Comparison of ENCODE assay signal across 1 cellular context in the genomic region with DNA sequence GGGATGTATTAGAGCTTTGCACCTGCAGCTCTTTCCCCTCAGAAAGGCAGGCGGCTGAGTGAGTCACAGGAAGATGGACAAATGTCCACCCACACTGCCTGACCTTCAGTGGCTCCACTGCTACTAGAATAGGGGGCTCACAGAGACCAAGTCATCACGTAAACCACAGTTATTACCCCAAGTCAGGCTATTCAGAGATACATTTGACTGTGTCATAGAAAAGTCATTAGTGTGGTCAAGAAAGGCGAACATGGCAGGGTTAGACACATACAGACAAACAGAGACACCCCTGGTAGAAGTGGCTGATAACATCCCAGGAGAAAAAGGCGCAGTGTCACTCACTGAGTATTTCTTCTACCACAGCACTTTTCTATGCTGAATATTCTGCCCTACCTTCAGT.
A peak's percentile ranks its signal among the peaks of the same experiment; 100 is the strongest.
TF ChIP-seq lines count a peak whose summit lies in the region.

No MANE protein-coding gene starts in this region.

TF ChIP-seq in K562, 482 proteins besides CTCF, POLR2A, EP300 and RAD21 (continued from another document):
- no peak for TF ChIP-seq ASH1L (IDR thresholded peaks at IDR 0.05; ENCODE audit: borderline replicate concordance, low read depth, partially characterized antibody)
- TF ChIP-seq ZNF263 (CRISPR knock-in tag; IDR thresholded peaks at IDR 0.05; ENCODE audit: borderline replicate concordance) = no peak
- no peak for TF ChIP-seq ZNF24 (IDR thresholded peaks at IDR 0.05)
- no peak for TF ChIP-seq L3MBTL2 (IDR thresholded peaks at IDR 0.05)
- TF ChIP-seq, protein P1, sequence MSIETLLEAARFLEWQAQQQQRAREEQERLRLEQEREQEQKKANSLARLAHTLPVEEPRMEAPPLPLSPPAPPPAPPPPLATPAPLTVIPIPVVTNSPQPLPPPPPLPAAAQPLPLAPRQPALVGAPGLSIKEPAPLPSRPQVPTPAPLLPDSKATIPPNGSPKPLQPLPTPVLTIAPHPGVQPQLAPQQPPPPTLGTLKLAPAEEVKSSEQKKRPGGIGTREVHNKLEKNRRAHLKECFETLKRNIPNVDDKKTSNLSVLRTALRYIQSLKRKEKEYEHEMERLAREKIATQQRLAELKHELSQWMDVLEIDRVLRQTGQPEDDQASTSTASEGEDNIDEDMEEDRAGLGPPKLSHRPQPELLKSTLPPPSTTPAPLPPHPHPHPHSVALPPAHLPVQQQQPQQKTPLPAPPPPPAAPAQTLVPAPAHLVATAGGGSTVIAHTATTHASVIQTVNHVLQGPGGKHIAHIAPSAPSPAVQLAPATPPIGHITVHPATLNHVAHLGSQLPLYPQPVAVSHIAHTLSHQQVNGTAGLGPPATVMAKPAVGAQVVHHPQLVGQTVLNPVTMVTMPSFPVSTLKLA (conservative IDR thresholded peaks at IDR 0.05) = no peak
- TF ChIP-seq MCM2 (IDR thresholded peaks at IDR 0.05; ENCODE audit: low read depth) = no peak
- no peak for TF ChIP-seq PHTF2 (CRISPR knock-in tag; IDR thresholded peaks at IDR 0.05)
- peak; percentile 30; the same call in 1 of the 2 replicates for TF ChIP-seq NFE2 (IDR thresholded peaks at IDR 0.05; ENCODE audit: low read depth)
- no peak for TF ChIP-seq HNRNPUL1 (IDR thresholded peaks at IDR 0.05; ENCODE audit: low read length)
- TF ChIP-seq, protein P2, sequence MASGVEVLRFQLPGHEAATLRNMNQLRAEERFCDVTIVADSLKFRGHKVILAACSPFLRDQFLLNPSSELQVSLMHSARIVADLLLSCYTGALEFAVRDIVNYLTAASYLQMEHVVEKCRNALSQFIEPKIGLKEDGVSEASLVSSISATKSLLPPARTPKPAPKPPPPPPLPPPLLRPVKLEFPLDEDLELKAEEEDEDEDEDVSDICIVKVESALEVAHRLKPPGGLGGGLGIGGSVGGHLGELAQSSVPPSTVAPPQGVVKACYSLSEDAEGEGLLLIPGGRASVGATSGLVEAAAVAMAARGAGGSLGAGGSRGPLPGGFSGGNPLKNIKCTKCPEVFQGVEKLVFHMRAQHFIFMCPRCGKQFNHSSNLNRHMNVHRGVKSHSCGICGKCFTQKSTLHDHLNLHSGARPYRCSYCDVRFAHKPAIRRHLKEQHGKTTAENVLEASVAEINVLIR (CRISPR knock-in tag; IDR thresholded peaks at IDR 0.05) = no peak
- no peak for TF ChIP-seq FOXP1 (CRISPR knock-in tag; IDR thresholded peaks at IDR 0.05)
- peak; percentile 27 for TF ChIP-seq ARID1B (IDR thresholded peaks at IDR 0.05)
- no peak for TF ChIP-seq KAT2B (IDR thresholded peaks at IDR 0.05; ENCODE audit: low read depth, low read length)
- no peak for TF ChIP-seq ZNF384 (IDR thresholded peaks at IDR 0.05; ENCODE audit: low read depth, low read length)
- no peak for TF ChIP-seq ZNF589 (CRISPR knock-in tag; IDR thresholded peaks at IDR 0.05; ENCODE audit: low read depth)
- TF ChIP-seq PTBP1 (IDR thresholded peaks at IDR 0.05; ENCODE audit: low read depth, low read length) = no peak
- TF ChIP-seq, protein P3, sequence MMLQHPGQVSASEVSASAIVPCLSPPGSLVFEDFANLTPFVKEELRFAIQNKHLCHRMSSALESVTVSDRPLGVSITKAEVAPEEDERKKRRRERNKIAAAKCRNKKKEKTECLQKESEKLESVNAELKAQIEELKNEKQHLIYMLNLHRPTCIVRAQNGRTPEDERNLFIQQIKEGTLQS (IDR thresholded peaks at IDR 0.05) = peak; percentile 33; the same call in 1 of the 2 replicates
- TF ChIP-seq, protein P3 (CRISPR knock-in tag; conservative IDR thresholded peaks at IDR 0.05) = no peak
- TF ChIP-seq ERF (CRISPR knock-in tag; IDR thresholded peaks at IDR 0.05) = no peak
- TF ChIP-seq, protein P4, sequence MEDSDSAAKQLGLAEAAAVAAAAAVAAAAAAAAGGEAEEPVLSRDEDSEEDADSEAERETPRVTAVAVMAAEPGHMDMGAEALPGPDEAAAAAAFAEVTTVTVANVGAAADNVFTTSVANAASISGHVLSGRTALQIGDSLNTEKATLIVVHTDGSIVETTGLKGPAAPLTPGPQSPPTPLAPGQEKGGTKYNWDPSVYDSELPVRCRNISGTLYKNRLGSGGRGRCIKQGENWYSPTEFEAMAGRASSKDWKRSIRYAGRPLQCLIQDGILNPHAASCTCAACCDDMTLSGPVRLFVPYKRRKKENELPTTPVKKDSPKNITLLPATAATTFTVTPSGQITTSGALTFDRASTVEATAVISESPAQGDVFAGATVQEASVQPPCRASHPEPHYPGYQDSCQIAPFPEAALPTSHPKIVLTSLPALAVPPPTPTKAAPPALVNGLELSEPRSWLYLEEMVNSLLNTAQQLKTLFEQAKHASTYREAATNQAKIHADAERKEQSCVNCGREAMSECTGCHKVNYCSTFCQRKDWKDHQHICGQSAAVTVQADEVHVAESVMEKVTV (CRISPR knock-in tag; IDR thresholded peaks at IDR 0.05) = no peak
- no peak for TF ChIP-seq NRF1 (conservative IDR thresholded peaks at IDR 0.05 in 1 of 2, IDR thresholded peaks at IDR 0.05 in 1 of 2)
- peak; percentile 15 to 18; a peak in 1 of 4 replicates for TF ChIP-seq KDM1A (IDR thresholded peaks at IDR 0.05)
- no peak for TF ChIP-seq DACH1 (IDR thresholded peaks at IDR 0.05; ENCODE audit: partially characterized antibody)
- no peak for TF ChIP-seq BDP1 (IDR thresholded peaks at IDR 0.05; ENCODE audit: insufficient read depth, insufficient read length)
- TF ChIP-seq PHB2 (IDR thresholded peaks at IDR 0.05; ENCODE audit: low read depth) = no peak
- TF ChIP-seq ZC3H11A (IDR thresholded peaks at IDR 0.05; ENCODE audit: low read depth, low read length) = no peak
- no peak for TF ChIP-seq DDX20 (tag; IDR thresholded peaks at IDR 0.05; ENCODE audit: low read depth)
- TF ChIP-seq STAT5B (CRISPR knock-in tag; IDR thresholded peaks at IDR 0.05) = no peak
- no peak for TF ChIP-seq TFAM (CRISPR knock-in tag; conservative IDR thresholded peaks at IDR 0.05)
- TF ChIP-seq, protein P5, sequence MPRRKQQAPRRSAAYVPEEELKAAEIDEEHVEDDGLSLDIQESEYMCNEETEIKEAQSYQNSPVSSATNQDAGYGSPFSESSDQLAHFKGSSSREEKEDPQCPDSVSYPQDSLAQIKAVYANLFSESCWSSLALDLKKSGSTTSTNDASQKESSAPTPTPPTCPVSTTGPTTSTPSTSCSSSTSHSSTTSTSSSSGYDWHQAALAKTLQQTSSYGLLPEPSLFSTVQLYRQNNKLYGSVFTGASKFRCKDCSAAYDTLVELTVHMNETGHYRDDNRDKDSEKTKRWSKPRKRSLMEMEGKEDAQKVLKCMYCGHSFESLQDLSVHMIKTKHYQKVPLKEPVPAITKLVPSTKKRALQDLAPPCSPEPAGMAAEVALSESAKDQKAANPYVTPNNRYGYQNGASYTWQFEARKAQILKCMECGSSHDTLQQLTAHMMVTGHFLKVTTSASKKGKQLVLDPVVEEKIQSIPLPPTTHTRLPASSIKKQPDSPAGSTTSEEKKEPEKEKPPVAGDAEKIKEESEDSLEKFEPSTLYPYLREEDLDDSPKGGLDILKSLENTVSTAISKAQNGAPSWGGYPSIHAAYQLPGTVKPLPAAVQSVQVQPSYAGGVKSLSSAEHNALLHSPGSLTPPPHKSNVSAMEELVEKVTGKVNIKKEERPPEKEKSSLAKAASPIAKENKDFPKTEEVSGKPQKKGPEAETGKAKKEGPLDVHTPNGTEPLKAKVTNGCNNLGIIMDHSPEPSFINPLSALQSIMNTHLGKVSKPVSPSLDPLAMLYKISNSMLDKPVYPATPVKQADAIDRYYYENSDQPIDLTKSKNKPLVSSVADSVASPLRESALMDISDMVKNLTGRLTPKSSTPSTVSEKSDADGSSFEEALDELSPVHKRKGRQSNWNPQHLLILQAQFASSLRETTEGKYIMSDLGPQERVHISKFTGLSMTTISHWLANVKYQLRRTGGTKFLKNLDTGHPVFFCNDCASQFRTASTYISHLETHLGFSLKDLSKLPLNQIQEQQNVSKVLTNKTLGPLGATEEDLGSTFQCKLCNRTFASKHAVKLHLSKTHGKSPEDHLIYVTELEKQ (CRISPR knock-in tag; IDR thresholded peaks at IDR 0.05) = no peak
- TF ChIP-seq TBL1XR1 (IDR thresholded peaks at IDR 0.05; ENCODE audit: low read length in 2 of 2) = no peak
- TF ChIP-seq HIVEP1 (CRISPR knock-in tag; IDR thresholded peaks at IDR 0.05) = no peak
- no peak for TF ChIP-seq MCM3 (IDR thresholded peaks at IDR 0.05)
- TF ChIP-seq SMAD3 (CRISPR knock-in tag; conservative IDR thresholded peaks at IDR 0.05) = no peak
- TF ChIP-seq BRCA1 (IDR thresholded peaks at IDR 0.05) = no peak
- no peak for TF ChIP-seq BRCA1 (CRISPR knock-in tag; IDR thresholded peaks at IDR 0.05)
- TF ChIP-seq FUS (optimal IDR thresholded peaks at IDR 0.05; ENCODE audit: low read depth, low read length) = no peak
- TF ChIP-seq, protein P6, sequence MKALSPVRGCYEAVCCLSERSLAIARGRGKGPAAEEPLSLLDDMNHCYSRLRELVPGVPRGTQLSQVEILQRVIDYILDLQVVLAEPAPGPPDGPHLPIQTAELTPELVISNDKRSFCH (CRISPR knock-in tag; IDR thresholded peaks at IDR 0.05) = no peak
- TF ChIP-seq, protein P6 (tag; IDR thresholded peaks at IDR 0.05) = no peak
- TF ChIP-seq LEF1 (IDR thresholded peaks at IDR 0.05) = no peak
- no peak for TF ChIP-seq SLC30A9 (CRISPR knock-in tag; IDR thresholded peaks at IDR 0.05)
- no peak for TF ChIP-seq RBFOX2 (IDR thresholded peaks at IDR 0.05; ENCODE audit: low read depth, low read length)
